1 cellular context compared by ENCODE assay signal in the genomic region with DNA sequence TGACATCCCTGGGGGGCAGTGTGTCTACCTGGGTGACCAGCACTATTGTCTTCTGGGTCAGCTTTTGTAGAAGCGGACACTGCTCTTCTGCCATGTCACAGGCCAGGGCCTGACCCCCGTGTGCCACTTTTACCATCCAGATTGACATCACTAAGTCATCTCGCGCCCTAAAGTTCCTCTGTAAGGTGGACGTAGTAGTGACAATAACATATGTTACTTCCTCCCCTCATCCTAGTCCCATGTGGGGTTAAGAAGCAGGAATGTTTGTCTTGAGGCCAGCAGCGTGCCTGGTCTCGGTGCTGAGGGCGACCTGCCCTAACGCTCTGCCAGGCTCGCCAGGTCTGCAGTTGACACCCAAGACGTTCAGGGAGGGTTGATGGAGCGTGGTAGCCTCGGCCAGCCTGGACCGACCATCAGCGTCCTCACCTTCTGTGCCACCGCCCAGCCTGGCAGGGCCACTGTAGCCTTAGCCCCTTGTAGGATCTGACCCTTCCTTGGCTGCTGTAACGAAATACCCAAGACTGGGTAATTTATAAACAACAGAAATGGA.
TF ChIP-seq lines count a peak whose summit lies in the region.

No MANE protein-coding gene starts in this region.

TF ChIP-seq in H1, 55 proteins besides CTCF, POLR2A, EP300 and RAD21:
- TF ChIP-seq GABPA (IDR thresholded peaks at IDR 0.05; ENCODE audit: borderline replicate concordance, insufficient read depth, low read length) (no peak), NANOG (IDR thresholded peaks at IDR 0.05; ENCODE audit: insufficient read depth, low read depth, low read length, poor library complexity, severe bottlenecking) (no peak), RXRA (IDR thresholded peaks at IDR 0.05; ENCODE audit: insufficient read depth, low read depth, low read length) (no peak), CHD1 (IDR thresholded peaks at IDR 0.05; ENCODE audit: low read depth, low read length) (no peak), RNF2 (IDR thresholded peaks at IDR 0.05; ENCODE audit: borderline replicate concordance, low read depth, low read length, missing control alignments, poor library complexity, severe bottlenecking) (no peak), POLR2AphosphoS5 (IDR thresholded peaks at IDR 0.05; ENCODE audit: low read depth, low read length) (no peak), EGR1 (IDR thresholded peaks at IDR 0.05; ENCODE audit: borderline replicate concordance, low read depth, low read length) (no peak), RBBP5 (IDR thresholded peaks at IDR 0.05; ENCODE audit: borderline replicate concordance, low read depth, low read length) (no peak), CBX5 (IDR thresholded peaks at IDR 0.05; ENCODE audit: low read depth, low read length) (no peak), SP4 (IDR thresholded peaks at IDR 0.05; ENCODE audit: low read length) (no peak), SIN3A (conservative IDR thresholded peaks at IDR 0.05 in 1 of 2, IDR thresholded peaks at IDR 0.05 in 1 of 2; ENCODE audit: low read depth in 1 of 2, low read length in 2 of 2) (no peak), PHF8 (conservative IDR thresholded peaks at IDR 0.05; ENCODE audit: low read depth, low read length) (no peak), KDM5A (IDR thresholded peaks at IDR 0.05; ENCODE audit: low read length) (no peak), ASH2L (IDR thresholded peaks at IDR 0.05; ENCODE audit: low read length) (no peak), SIRT6 (IDR thresholded peaks at IDR 0.05; ENCODE audit: low read length) (no peak), RFX5 (IDR thresholded peaks at IDR 0.05; ENCODE audit: borderline replicate concordance, low read depth, low read length) (no peak), BCL11A (IDR thresholded peaks at IDR 0.05; ENCODE audit: low read depth in 2 of 2, low read length in 2 of 2) (no peak)
- TF ChIP-seq, protein P1, sequence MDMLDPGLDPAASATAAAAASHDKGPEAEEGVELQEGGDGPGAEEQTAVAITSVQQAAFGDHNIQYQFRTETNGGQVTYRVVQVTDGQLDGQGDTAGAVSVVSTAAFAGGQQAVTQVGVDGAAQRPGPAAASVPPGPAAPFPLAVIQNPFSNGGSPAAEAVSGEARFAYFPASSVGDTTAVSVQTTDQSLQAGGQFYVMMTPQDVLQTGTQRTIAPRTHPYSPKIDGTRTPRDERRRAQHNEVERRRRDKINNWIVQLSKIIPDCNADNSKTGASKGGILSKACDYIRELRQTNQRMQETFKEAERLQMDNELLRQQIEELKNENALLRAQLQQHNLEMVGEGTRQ (IDR thresholded peaks at IDR 0.05; ENCODE audit: low read length) = no peak
